ENCODE assay signal across 9 cellular contexts in the genomic region with DNA sequence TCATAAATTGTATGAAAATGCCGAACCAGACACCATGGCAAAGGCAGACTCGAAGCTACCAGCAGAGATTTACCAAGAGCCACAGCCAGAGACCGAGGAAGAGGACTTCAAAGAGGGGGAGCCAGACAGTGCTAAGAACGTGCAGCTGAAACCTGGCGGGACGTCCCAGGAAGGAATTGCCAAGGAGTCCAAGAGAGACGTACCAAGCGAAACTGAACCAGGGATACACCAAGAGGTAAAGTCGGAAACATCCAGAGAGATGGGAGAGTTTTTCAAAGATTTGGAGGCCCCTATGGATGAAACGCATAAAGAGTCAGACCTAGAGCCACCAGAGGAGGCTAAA. TPM values are rescaled to one million over a fixed set of nuclear protein-coding genes. Genes with fewer than 3 reads are reported as not detected.
DNase-seq lines count a peak whose midpoint lies in the region; ATAC-seq and TF ChIP-seq lines count a peak whose summit lies in the region.
"Had no signal": no experiment of that assay in that cellular context is flagged by ENCODE, and none has a peak within 500 bp of the region (broad histone marks: within the 10 kb centered on the region; RNA-seq: fewer than 3 reads in every experiment).

No MANE protein-coding gene starts in this region.

- ATAC-seq in HG02588 (IDR thresholded peaks at IDR 0.05; ENCODE audit: unreplicated experiment), result no peak
- no peak for ATAC-seq in GM21717 (IDR thresholded peaks at IDR 0.05; ENCODE audit: unreplicated experiment)

- H3K4me1 ChIP-seq in PC-9 (replicated peaks; ENCODE audit: insufficient read depth) (peaks cover 19% of the 10 kb centered on the region), sigmoid colon (peaks cover 0 to 25% (median 17%) of the 10 kb centered on the region in 4 donors)

- H3K9me3 Mint-ChIP-seq in progenitor cell of endocrine pancreas (ENCODE audit: low read depth), result no peaks in the 10 kb centered on the region

- H3K27ac ChIP-seq in PC-9 (no peak overlapping the region), sigmoid colon (peak overlapping the region in 3 of 4 donors; percentile 81 to 89 (median 86))

- H3K27me3 ChIP-seq in PC-9 (ENCODE audit: insufficient read depth, low read depth), result no peaks in the 10 kb centered on the region
- no peaks in the 10 kb centered on the region for H3K27me3 ChIP-seq in sigmoid colon

- POLR2A ChIA-PET in PC-9 (lab: Charles Lee; ENCODE audit: unreplicated experiment), result interaction anchor here (0.6 to 1.5 kb wide), 4 partner anchors 53 to 214 kb away, joined by 4 to 10 read pairs (median 6); partner anchors contain the start of gene GSTZ1

- TF ChIP-seq CTCF in GM12865 (IDR thresholded peaks at IDR 0.05; ENCODE audit: insufficient read depth, low read depth, low read length, missing control alignments) (no peak), PC-9 (conservative IDR thresholded peaks at IDR 0.05) (no peak), foreskin fibroblast (IDR thresholded peaks at IDR 0.05; ENCODE audit: low read depth, low read length) (no peak), sigmoid colon (IDR thresholded peaks at IDR 0.05) (no peak), progenitor cell of endocrine pancreas (IDR thresholded peaks at IDR 0.05; ENCODE audit: unreplicated experiment) (no peak)

- no peak for TF ChIP-seq POLR2A in sigmoid colon (IDR thresholded peaks at IDR 0.05)

- no peaks in the 10 kb centered on the region for H3K36me3 ChIP-seq in PC-9 (ENCODE audit: low read depth)
- no peaks in the 10 kb centered on the region for H3K36me3 ChIP-seq in sigmoid colon

- no peak overlapping the region for H3K27ac Mint-ChIP-seq in progenitor cell of endocrine pancreas
- H3K27ac Mint-ChIP-seq: activated naive CD4-positive, alpha-beta T cell treated with anti-CD3 and anti-CD28 coated beads for 36 hours had no signal

- no peak for TF ChIP-seq EP300 in sigmoid colon (IDR thresholded peaks at IDR 0.05)

- BruUV-seq in PC-9 (replicated peaks; lab: Mats Ljungman, UMichigan), result TSS peak; percentile 56

- DNase-seq in GM12865 (ENCODE audit: low read depth) (no peak), PC-9 (no peak), foreskin fibroblast (peak in 1 of 2 donors; percentile 2), sigmoid colon (no peak), progenitor cell of endocrine pancreas (ENCODE audit: low spot score, unreplicated experiment) (no peak), posterior vena cava (ENCODE audit: low spot score) (no peak)

- H3K4me3 ChIP-seq in GM12865 (ENCODE audit: low read depth, low read length), result peak overlapping the region; percentile 88
- H3K4me3 ChIP-seq in PC-9, result peak overlapping the region; percentile 82
- peak overlapping the region; percentile 78 to 87 for H3K4me3 ChIP-seq in foreskin fibroblast (ENCODE audit: low read depth in 1 of 2, low read length in 2 of 2)
- peak overlapping the region; percentile 67 to 94 (median 80) for H3K4me3 ChIP-seq in sigmoid colon

- H3K27me3 Mint-ChIP-seq in progenitor cell of endocrine pancreas, result no peaks in the 10 kb centered on the region

- peak overlapping the region; percentile 99 for H2AFZ ChIP-seq in PC-9

- peaks cover 18% of the 10 kb centered on the region for H3K4me1 Mint-ChIP-seq in progenitor cell of endocrine pancreas (ENCODE audit: low read depth)

- H3K4me2 ChIP-seq in PC-9, result peak overlapping the region; percentile 88

- 9 to 17% methylated on average over 10 of the region's 10 CpGs for WGBS in sigmoid colon, 2 donors

- H3K4me3 Mint-ChIP-seq in progenitor cell of endocrine pancreas (ENCODE audit: low read depth), result no peak overlapping the region
- H3K4me3 Mint-ChIP-seq: activated naive CD4-positive, alpha-beta T cell treated with anti-CD3 and anti-CD28 coated beads for 36 hours had no signal

- peaks cover 28% of the 10 kb centered on the region for H3K79me2 ChIP-seq in PC-9 (ENCODE audit: low read depth)

- H4K20me1 ChIP-seq in PC-9 (ENCODE audit: insufficient read depth), result no peaks in the 10 kb centered on the region

- CTCF ChIA-PET in PC-9 (lab: Charles Lee), result interaction anchor here (0.7 to 1.5 kb wide), 2 partner anchors 56 to 62 kb away, joined by 3 to 11 read pairs; no protein-coding TSS in a partner anchor

- no peaks in the 10 kb centered on the region for H3K9me2 ChIP-seq in PC-9 (ENCODE audit: insufficient read depth)

- H3K9me3 ChIP-seq in PC-9 (ENCODE audit: insufficient read depth, low read depth) (no peaks in the 10 kb centered on the region), sigmoid colon (no peaks in the 10 kb centered on the region)

- intact Hi-C loops in PC-9 (cut with micrococcal nuclease; ENCODE audit: unreplicated experiment), result loop anchor here (1.0 kb wide), 2 partner anchors 56 to 80 kb away; partner anchors contain the start of genes GSTZ1 and VIPAS39
- intact Hi-C loops in sigmoid colon (cut with DNase I), result loop anchor here (2.0 kb wide), 2 partner anchors 57 to 81 kb away; partner anchors contain the start of genes AHSA1, GSTZ1 and POMT2
- intact Hi-C loops in posterior vena cava (cut with DNase I), result no loop called here

- no peaks in the 10 kb centered on the region; the same call in 1 of the 2 replicates for H3F3A ChIP-seq in PC-9 (ENCODE audit: insufficient read depth, low read depth)

- peaks cover 5% of the 10 kb centered on the region for H3K36me3 Mint-ChIP-seq in progenitor cell of endocrine pancreas (ENCODE audit: insufficient read depth)

RNA-seq across cellular contexts. Expression of gene SAMD15, which starts 0.3 kb away (rescaled TPM):
- total RNA-seq in PC-9 (2021), result 4.8 and 7.8 TPM in 2 replicates
- under 1 TPM; 0.16 to 0.55 (median 0.31) TPM for total RNA-seq in sigmoid colon
- polyA plus RNA-seq in sigmoid colon, result under 1 TPM in 2 of 3 donors, not detected in 1; 0.23 to 0.36 TPM
- total RNA-seq in progenitor cell of endocrine pancreas, result 9.5 and 10.7 TPM in 2 replicates
- under 1 TPM; 0.60 to 0.62 TPM for total RNA-seq in posterior vena cava

RNA-seq across cellular contexts. Expression of gene TMED8, which starts 0.6 kb away (rescaled TPM):
- 32.1 and 42.6 TPM in 2 replicates for total RNA-seq in PC-9 (2021)
- total RNA-seq in sigmoid colon, result 10 to 100 TPM; 13.6 to 15.3 (median 14.7) TPM
- polyA plus RNA-seq in sigmoid colon, result 1 to 10 TPM; 1.8 to 7.2 (median 3.7) TPM
- 18.4 and 18.7 TPM in 2 replicates for total RNA-seq in progenitor cell of endocrine pancreas
- 10 to 100 TPM; 11.2 to 13.3 TPM for total RNA-seq in posterior vena cava

RNA-seq across cellular contexts. Expression of gene NOXRED1, which starts 45.9 kb away (rescaled TPM):
- total RNA-seq in PC-9 (2021) (2.0 and 2.1 TPM in 2 replicates), sigmoid colon (1 to 10 TPM in 1 of 4 donors, under 1 TPM in 1, not detected in 2; 0.82 to 4.7 TPM), progenitor cell of endocrine pancreas (1.2 and 1.8 TPM in 2 replicates), posterior vena cava (under 1 TPM; 0.23 to 0.52 TPM)
- polyA plus RNA-seq in sigmoid colon, result under 1 TPM in 1 of 3 donors, not detected in 2; 0.19 TPM

RNA-seq across cellular contexts. Expression of gene GSTZ1, which starts 56.6 kb away (rescaled TPM):
- total RNA-seq in PC-9 (2021), result 135 and 195 TPM in 2 replicates
- 10 to 100 TPM in 1 of 4 donors, 1 to 10 TPM in 3; 5.4 to 20.7 (median 9.7) TPM for total RNA-seq in sigmoid colon
- polyA plus RNA-seq in sigmoid colon, result 10 to 100 TPM; 37.0 to 42.6 (median 42.3) TPM
- 29.0 and 31.2 TPM in 2 replicates for total RNA-seq in progenitor cell of endocrine pancreas
- total RNA-seq in posterior vena cava, result 1 to 10 TPM; 4.7 to 9.3 TPM

RNA-seq across cellular contexts. Expression of gene POMT2, which starts 56.8 kb away (rescaled TPM):
- 96.5 and 109 TPM in 2 replicates for total RNA-seq in PC-9 (2021)
- total RNA-seq in sigmoid colon, result 10 to 100 TPM; 10.5 to 21.0 (median 16.4) TPM
- polyA plus RNA-seq in sigmoid colon, result 10 to 100 TPM in 1 of 3 donors, 1 to 10 TPM in 2; 3.6 to 16.8 (median 5.1) TPM
- total RNA-seq in progenitor cell of endocrine pancreas, result 65.5 and 66.9 TPM in 2 replicates
- total RNA-seq in posterior vena cava, result 10 to 100 TPM; 20.5 TPM

Comparison
In these comparisons a context has a peak if more than half of its experiments do, and no peak if none do; other contexts are left out.
1. intact Hi-C loops: an anchor here in PC-9 (1.0 kb wide) and sigmoid colon (2.0 kb wide); none called in posterior vena cava.